Comparison of ENCODE assay signal across 1 cellular context in genomic region chr3:128806588-128806987, GRCh38.
TF ChIP-seq lines count a peak whose summit lies in the region.

No MANE protein-coding gene starts in this region.

TF ChIP-seq in WTC11, 78 proteins besides CTCF, POLR2A, EP300 and RAD21 (continued from another document):
- no peak for TF ChIP-seq ESRRA (CRISPR knock-in tag; IDR thresholded peaks at IDR 0.05; ENCODE audit: borderline replicate concordance)
- no peak for TF ChIP-seq ATF1 (CRISPR knock-in tag; IDR thresholded peaks at IDR 0.05)
- no peak for TF ChIP-seq ZNF232 (CRISPR knock-in tag; IDR thresholded peaks at IDR 0.05)
- no peak for TF ChIP-seq TEAD1 (CRISPR knock-in tag; IDR thresholded peaks at IDR 0.05)
- TF ChIP-seq CDX4 (CRISPR knock-in tag; IDR thresholded peaks at IDR 0.05; ENCODE audit: borderline replicate concordance): no peak
- no peak for TF ChIP-seq USF1 (CRISPR knock-in tag; IDR thresholded peaks at IDR 0.05)
